6 cellular contexts compared by ENCODE assay signal in the genomic region with DNA sequence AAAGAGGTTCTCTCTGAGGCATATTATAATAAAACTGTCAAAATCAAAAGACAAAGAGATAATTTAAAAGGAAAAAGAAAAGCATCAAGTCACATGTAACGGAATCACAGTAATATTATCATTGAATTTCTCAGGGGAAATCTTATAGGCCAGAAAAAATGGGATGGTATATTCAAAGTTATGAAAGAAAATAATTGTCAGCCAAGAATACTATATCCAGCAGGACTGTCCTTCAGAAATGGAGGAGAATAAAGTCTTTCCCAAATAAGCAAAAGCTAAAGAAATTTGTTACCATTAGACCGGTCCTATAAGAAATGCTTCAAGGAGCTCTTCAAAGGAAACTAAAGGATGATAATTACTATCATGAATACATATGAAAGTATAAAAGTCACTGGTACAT.
"Had no signal": no experiment of that assay in that cellular context is flagged by ENCODE, and none has a peak within 500 bp of the region (broad histone marks: within the 10 kb centered on the region; RNA-seq: fewer than 3 reads in every experiment).

No MANE protein-coding gene starts in this region.

- DNase-seq: IMR-90, KBM-7, KG1 had no signal

- H3K4me3 ChIP-seq: K562 had no signal

- H3K27ac ChIP-seq: HL-60, KMS-11 had no signal
